In the genomic region with DNA sequence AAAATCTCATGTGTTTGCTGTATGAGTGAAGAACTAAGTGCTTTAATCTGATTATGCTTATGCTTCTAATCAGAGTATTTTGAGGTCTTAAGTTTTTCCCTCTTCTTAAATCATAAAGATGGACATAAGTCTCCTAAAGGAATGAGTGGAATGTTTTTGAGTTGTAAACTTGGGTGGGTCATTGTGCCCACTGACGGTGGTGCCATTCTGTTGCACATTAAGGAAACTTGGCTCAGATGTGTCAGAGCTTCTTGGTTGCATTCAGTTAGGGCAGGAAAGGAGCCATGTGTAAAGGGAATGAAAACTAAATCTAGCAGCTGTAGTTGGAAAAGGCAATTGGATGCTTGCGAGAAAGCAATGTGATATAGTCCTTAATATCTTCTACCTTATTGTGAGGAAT, we compare ENCODE assay signal across 27 cellular contexts.
A peak's percentile ranks its signal among the peaks of the same experiment; 100 is the strongest.
DNase-seq lines count a peak whose midpoint lies in the region; ATAC-seq, FAIRE-seq and TF ChIP-seq lines count a peak whose summit lies in the region.
"Had no signal": no experiment of that assay in that cellular context is flagged by ENCODE, and none has a peak within 500 bp of the region (broad histone marks: within the 10 kb centered on the region; RNA-seq: fewer than 3 reads in every experiment).

No MANE protein-coding gene starts in this region.

- H3K9me3 ChIP-seq in BLaER1 (no peaks in the 10 kb centered on the region), astrocyte (ENCODE audit: insufficient read depth, low read depth, low read length) (no peaks in the 10 kb centered on the region), smooth muscle cell (replicated peaks; ENCODE audit: low read depth) (no peaks in the 10 kb centered on the region), left lung (no peaks in the 10 kb centered on the region), SK-N-SH (no peaks in the 10 kb centered on the region)

- 79% methylated on average over 2 of the region's 2 CpGs for WGBS in smooth muscle cell (ENCODE audit: low lambda C conversion rate)
- WGBS in SK-N-SH (ENCODE audit: low lambda C conversion rate): 90% methylated on average over 2 of the region's 2 CpGs

- peaks cover 39% of the 10 kb centered on the region for H3K4me1 ChIP-seq in BLaER1
- peaks cover 46% of the 10 kb centered on the region for H3K4me1 ChIP-seq in astrocyte (ENCODE audit: insufficient read depth, low read length)
- H3K4me1 ChIP-seq in smooth muscle cell (ENCODE audit: low read depth): peaks cover 30% of the 10 kb centered on the region
- peaks cover 8 to 39% of the 10 kb centered on the region in 2 donors for H3K4me1 ChIP-seq in left lung
- peaks cover 43 to 70% of the 10 kb centered on the region in 2 experiments; a peak in 3 of 4 replicates for H3K4me1 ChIP-seq in SK-N-SH (ENCODE audit: control insufficient read depth in 1 of 2, insufficient read depth in 2 of 2, low read depth in 1 of 2, low read length in 1 of 2)

- H3F3A ChIP-seq in smooth muscle cell (ENCODE audit: low read depth) (peaks cover 18% of the 10 kb centered on the region), SK-N-SH (replicated peaks; ENCODE audit: insufficient read depth) (peaks cover 4% of the 10 kb centered on the region)

- peaks cover 99% of the 10 kb centered on the region for H3K79me2 ChIP-seq in astrocyte (ENCODE audit: insufficient read depth, low read length)
- H3K79me2 ChIP-seq in smooth muscle cell (ENCODE audit: low read depth): peaks cover 100% of the 10 kb centered on the region
- peaks cover 98% of the 10 kb centered on the region for H3K79me2 ChIP-seq in SK-N-SH (ENCODE audit: insufficient read depth)

- peaks cover 9% of the 10 kb centered on the region for H3K36me3 Mint-ChIP-seq in astrocyte (ENCODE audit: low read depth, unreplicated experiment)

- no peak for FAIRE-seq in astrocyte (lab: Jason Lieb, UNC)
- FAIRE-seq: bronchial epithelial cell, GM18507, RCC 7860 had no signal

- ATAC-seq in left lung: no peak
- ATAC-seq: activated CD8-positive, alpha-beta T cell treated with anti-CD3 and anti-CD28 coated beads, Interleukin-2, amount 10 ng/mL, durations not matched to agents 7 days and 5 days; activated T-helper 17 cell treated with anti-CD3 and anti-CD28 coated beads, Interleukin-2, amount 50 U/mL, for 72 hours; K562; left colon; sciatic nerve; stimulated activated effector memory CD8-positive, alpha-beta T cell treated with anti-CD3 and anti-CD28 coated beads, Interleukin-12 subunit alpha, Interleukin-12 subunit beta, amount 100 ng/mL, for 72 hours had no signal

- H2AFZ ChIP-seq in astrocyte (ENCODE audit: low read depth, low read length) (no peak overlapping the region), smooth muscle cell (ENCODE audit: low read depth) (no peak overlapping the region), SK-N-SH (ENCODE audit: low read depth) (no peak overlapping the region)

- no peaks in the 10 kb centered on the region for H3K9me3 Mint-ChIP-seq in astrocyte (ENCODE audit: unreplicated experiment)
- H3K9me3 Mint-ChIP-seq: activated T-helper 17 cell treated with anti-CD3 and anti-CD28 coated beads, Interleukin-2, amount 50 U/mL, for 72 hours; CD8-positive, alpha-beta memory T cell; stimulated activated effector memory CD8-positive, alpha-beta T cell treated with anti-CD3 and anti-CD28 coated beads, Interleukin-12 subunit alpha, Interleukin-12 subunit beta, amount 100 ng/mL, for 72 hours had no signal

- no peak overlapping the region for H3K4me3 Mint-ChIP-seq in astrocyte (ENCODE audit: unreplicated experiment)
- H3K4me3 Mint-ChIP-seq: activated CD8-positive, alpha-beta T cell treated with anti-CD3 and anti-CD28 coated beads, Interleukin-2, amount 10 ng/mL, durations not matched to agents 7 days and 5 days; activated T-helper 17 cell treated with anti-CD3 and anti-CD28 coated beads, Interleukin-2, amount 50 U/mL, for 72 hours; B cell; CD8-positive, alpha-beta memory T cell; stimulated activated effector memory CD8-positive, alpha-beta T cell treated with anti-CD3 and anti-CD28 coated beads, Interleukin-12 subunit alpha, Interleukin-12 subunit beta, amount 100 ng/mL, for 72 hours had no signal

- intact Hi-C loops in left lung (cut with DNase I): no loop called here

- H4K20me1 ChIP-seq in BLaER1 (peaks cover 29% of the 10 kb centered on the region), astrocyte (ENCODE audit: insufficient read depth, low read length) (peaks cover 98% of the 10 kb centered on the region), smooth muscle cell (ENCODE audit: low read depth) (peaks cover 100% of the 10 kb centered on the region), SK-N-SH (ENCODE audit: insufficient read depth) (peaks cover 66% of the 10 kb centered on the region)

- TF ChIP-seq CTCF in astrocyte (IDR thresholded peaks at IDR 0.05; ENCODE audit: insufficient read depth, low read depth, low read length) (no peak), smooth muscle cell (IDR thresholded peaks at IDR 0.05; ENCODE audit: borderline replicate concordance, insufficient read depth, poor library complexity, severe bottlenecking) (no peak), left lung (IDR thresholded peaks at IDR 0.05) (no peak), SK-N-SH (IDR thresholded peaks at IDR 0.05) (no peak)

- peak overlapping the region; percentile 38; the same call in 1 of the 2 replicates for H3K4me2 ChIP-seq in BLaER1
- peak overlapping the region; percentile 50 for H3K4me2 ChIP-seq in astrocyte (ENCODE audit: low read length)
- peak overlapping the region; percentile 83 for H3K4me2 ChIP-seq in smooth muscle cell
- no peak overlapping the region for H3K4me2 ChIP-seq in SK-N-SH

- H3K36me3 ChIP-seq in BLaER1 (peaks cover 38% of the 10 kb centered on the region), astrocyte (ENCODE audit: insufficient read depth, low read length) (peaks cover 34% of the 10 kb centered on the region), smooth muscle cell (ENCODE audit: low read depth) (no peaks in the 10 kb centered on the region), left lung (peaks cover 0 to 43% of the 10 kb centered on the region in 2 donors), SK-N-SH (replicated peaks in 1 of 2; ENCODE audit: control insufficient read depth in 1 of 2, insufficient read depth in 2 of 2, low read length in 1 of 2) (peaks cover 28 to 77% of the 10 kb centered on the region in 2 experiments)

- H3K4me3 ChIP-seq in BLaER1 (no peak overlapping the region), astrocyte (ENCODE audit: insufficient read depth, low read depth, low read length) (no peak overlapping the region), smooth muscle cell (no peak overlapping the region), left lung (no peak overlapping the region), SK-N-SH (ENCODE audit: low read depth in 2 of 2, low read length in 1 of 2) (no peak overlapping the region)
- H3K4me3 ChIP-seq: K562 had no signal

- no peak overlapping the region for H3K27ac ChIP-seq in BLaER1
- H3K27ac ChIP-seq in astrocyte (ENCODE audit: low read depth, low read length): peak overlapping the region; percentile 38
- H3K27ac ChIP-seq in layer of hippocampus (ENCODE audit: low read depth, low read length): peak overlapping the region; percentile 32
- H3K27ac ChIP-seq in smooth muscle cell (ENCODE audit: low read depth): peak overlapping the region; percentile 92
- H3K27ac ChIP-seq in left lung: no peak overlapping the region
- H3K27ac ChIP-seq in SK-N-SH (ENCODE audit: low read depth in 2 of 2, low read length in 1 of 2): peak overlapping the region in 1 of 2 experiments; percentile 47; a peak in 2 of 4 replicates

- TF ChIP-seq RAD21 in SK-N-SH (IDR thresholded peaks at IDR 0.05; ENCODE audit: low read length): no peak

- no peak for TF ChIP-seq EP300 in SK-N-SH (IDR thresholded peaks at IDR 0.05; ENCODE audit: borderline replicate concordance in 1 of 2, low read depth in 1 of 2, low read length in 1 of 2)

- no peaks in the 10 kb centered on the region for H3K9me2 ChIP-seq in SK-N-SH

- H3K9ac ChIP-seq in BLaER1: no peak overlapping the region
- peak overlapping the region; percentile 19 for H3K9ac ChIP-seq in astrocyte (ENCODE audit: low read length)
- H3K9ac ChIP-seq in smooth muscle cell (ENCODE audit: low read depth): no peak overlapping the region
- H3K9ac ChIP-seq in SK-N-SH: no peak overlapping the region

- POLR2A ChIA-PET in SK-N-SH (lab: Yijun Ruan, JAX): interaction anchor here (0.6 kb wide), 1 partner anchor 31 kb away, joined by 3 read pairs; no protein-coding TSS in a partner anchor

- CTCF ChIA-PET in SK-N-SH (lab: Yijun Ruan, JAX): interaction anchor here (2.1 kb wide), 1 partner anchor 36 kb away, joined by 5 read pairs; no protein-coding TSS in a partner anchor

- H3K27ac Mint-ChIP-seq in astrocyte (ENCODE audit: unreplicated experiment): no peak overlapping the region
- H3K27ac Mint-ChIP-seq: activated CD8-positive, alpha-beta T cell treated with anti-CD3 and anti-CD28 coated beads, Interleukin-2, amount 10 ng/mL, durations not matched to agents 7 days and 5 days; activated T-helper 17 cell treated with anti-CD3 and anti-CD28 coated beads, Interleukin-2, amount 50 U/mL, for 72 hours; B cell; CD8-positive, alpha-beta memory T cell; stimulated activated effector memory CD8-positive, alpha-beta T cell treated with anti-CD3 and anti-CD28 coated beads, Interleukin-12 subunit alpha, Interleukin-12 subunit beta, amount 100 ng/mL, for 72 hours had no signal

- no peaks in the 10 kb centered on the region for H3K27me3 Mint-ChIP-seq in astrocyte (ENCODE audit: low read depth, unreplicated experiment)
- H3K27me3 Mint-ChIP-seq: activated T-helper 17 cell treated with anti-CD3 and anti-CD28 coated beads, Interleukin-2, amount 50 U/mL, for 72 hours; B cell; CD8-positive, alpha-beta memory T cell had no signal

- H3K4me1 Mint-ChIP-seq in astrocyte (ENCODE audit: low read depth, unreplicated experiment): peaks cover 59% of the 10 kb centered on the region
- H3K4me1 Mint-ChIP-seq: activated T-helper 17 cell treated with anti-CD3 and anti-CD28 coated beads, Interleukin-2, amount 50 U/mL, for 72 hours; B cell; stimulated activated effector memory CD8-positive, alpha-beta T cell treated with anti-CD3 and anti-CD28 coated beads, Interleukin-12 subunit alpha, Interleukin-12 subunit beta, amount 100 ng/mL, for 72 hours had no signal

- no peak for DNase-seq in astrocyte (ENCODE audit: low read depth)
- no peak for DNase-seq in smooth muscle cell (lab: John Stamatoyannopoulos, UW; ENCODE audit: unreplicated experiment)
- DNase-seq in left lung: no peak
- no peak for DNase-seq in Ammon's horn (ENCODE audit: low spot score)
- DNase-seq in T-helper 9 cell: no peak
- no peak for DNase-seq in SK-N-SH
- DNase-seq: activated CD4-positive, alpha-beta T cell treated with anti-CD3 and anti-CD28 coated beads for 1 hour; activated CD8-positive, alpha-beta T cell treated with anti-CD3 and anti-CD28 coated beads, Interleukin-2, amount 10 ng/mL, durations not matched to agents 7 days and 5 days; activated naive CD4-positive, alpha-beta T cell treated with anti-CD3 and anti-CD28 coated beads, Interleukin-2, amount 50 U/mL, for 16 hours; CD8-positive, alpha-beta memory T cell; effector memory CD4-positive, alpha-beta T cell; EL; GOT3; left colon; NCI-H1092; NCI-H1694; SHP77 treated with DMSO at 0.1 percent for 48 hours had no signal

- H3K27me3 ChIP-seq in BLaER1 (no peaks in the 10 kb centered on the region), astrocyte (ENCODE audit: insufficient read depth, low read length) (no peaks in the 10 kb centered on the region), layer of hippocampus (ENCODE audit: control insufficient read depth, insufficient read depth, low read length) (no peaks in the 10 kb centered on the region), smooth muscle cell (ENCODE audit: low read depth) (no peaks in the 10 kb centered on the region), left lung (no peaks in the 10 kb centered on the region), SK-N-SH (ENCODE audit: insufficient read depth) (no peaks in the 10 kb centered on the region)

Comparison
In these comparisons a context has a peak if more than half of its experiments do, and no peak if none do; other contexts are left out.
1. H3K27ac ChIP-seq: peak in astrocyte (single experiment), layer of hippocampus (single experiment) and smooth muscle cell (single experiment); none in BLaER1 (single experiment) and left lung (0 of 2).